Comparison of ENCODE assay signal across 8 cellular contexts in genomic region chr1:6701437-6702153, GRCh38. TPM values are rescaled to one million over a fixed set of nuclear protein-coding genes. Genes with fewer than 3 reads are reported as not detected.
DNase-seq lines count a peak whose midpoint lies in the region; ATAC-seq and TF ChIP-seq lines count a peak whose summit lies in the region.

DNAJC11 (minus strand) TSS chr1:6701816; CDS start chr1:6701800, 16 bp downstream.

- no peaks in the 10 kb centered on the region for H3K36me3 ChIP-seq in kidney epithelial cell (ENCODE audit: control insufficient read depth, insufficient read depth, low read length)

- DNase-seq in AML-193 (lab: John Stamatoyannopoulos, UW) (peak; percentile 71 to 88), NCI-H446 (lab: John Stamatoyannopoulos, UW) (peak; percentile 89 to 95), cerebellum (ENCODE audit: low spot score) (peak; percentile 89), kidney epithelial cell (ENCODE audit: low read depth) (peak; percentile 44)
- peak; percentile 86 for DNase-seq in activated CD4-positive, alpha-beta T cell treated with anti-CD3 and anti-CD28 coated beads for 1 hour
- peak; percentile 80 to 83 for DNase-seq in stimulated activated CD4-positive, alpha-beta T cell treated with anti-CD3 and anti-CD28 coated beads, Interleukin-15, amount 100 ng/mL, for 48 hours (ENCODE audit: low read depth in 2 of 2)

- ATAC-seq in GM19025 (IDR thresholded peaks at IDR 0.05; ENCODE audit: low read depth, unreplicated experiment) (peak; percentile 92), HG03280 (IDR thresholded peaks at IDR 0.05; ENCODE audit: unreplicated experiment) (peak; percentile 91)

- H3K4me3 ChIP-seq in kidney epithelial cell (ENCODE audit: low read depth, low read length), result peak within 1 kb of the TSS; percentile 87

- no peaks in the 10 kb centered on the region for H3K27me3 ChIP-seq in kidney epithelial cell (ENCODE audit: control insufficient read depth, insufficient read depth, low read length)

- TF ChIP-seq CTCF in kidney epithelial cell (IDR thresholded peaks at IDR 0.05; ENCODE audit: insufficient read depth, low read length, poor library complexity, severe bottlenecking), result peak; percentile 44

RNA-seq across cellular contexts. Expression of gene DNAJC11, which starts in this region (rescaled TPM):
- total RNA-seq in cerebellum (35.4 TPM), kidney epithelial cell (35.6 and 46.7 TPM in 2 replicates)

Comparison
In these comparisons a context has a peak if more than half of its experiments do, and no peak if none do; other contexts are left out.
1. Peak in every context shown above with its lines: DNase-seq, ATAC-seq and H3K4me3 ChIP-seq.